Comparison of ENCODE assay signal across 1 cellular context in genomic region chr12:78035913-78036658, GRCh38.
TF ChIP-seq lines count a peak whose summit lies in the region.

No MANE protein-coding gene starts in this region.

TF ChIP-seq in SK-N-SH treated with all-trans-retinoic acid at 6 μM for 48 hours, 23 proteins besides CTCF, POLR2A, EP300 and RAD21 (continued from another document):
- no peak for TF ChIP-seq TSHZ2 (CRISPR knock-in tag; IDR thresholded peaks at IDR 0.05)
TF ChIP-seq in SK-N-SH treated with all-trans-retinoic acid at 6 μM for 48 hours: peak in this region for 0.
